Comparison of ENCODE assay signal across 8 cellular contexts in the genomic region with DNA sequence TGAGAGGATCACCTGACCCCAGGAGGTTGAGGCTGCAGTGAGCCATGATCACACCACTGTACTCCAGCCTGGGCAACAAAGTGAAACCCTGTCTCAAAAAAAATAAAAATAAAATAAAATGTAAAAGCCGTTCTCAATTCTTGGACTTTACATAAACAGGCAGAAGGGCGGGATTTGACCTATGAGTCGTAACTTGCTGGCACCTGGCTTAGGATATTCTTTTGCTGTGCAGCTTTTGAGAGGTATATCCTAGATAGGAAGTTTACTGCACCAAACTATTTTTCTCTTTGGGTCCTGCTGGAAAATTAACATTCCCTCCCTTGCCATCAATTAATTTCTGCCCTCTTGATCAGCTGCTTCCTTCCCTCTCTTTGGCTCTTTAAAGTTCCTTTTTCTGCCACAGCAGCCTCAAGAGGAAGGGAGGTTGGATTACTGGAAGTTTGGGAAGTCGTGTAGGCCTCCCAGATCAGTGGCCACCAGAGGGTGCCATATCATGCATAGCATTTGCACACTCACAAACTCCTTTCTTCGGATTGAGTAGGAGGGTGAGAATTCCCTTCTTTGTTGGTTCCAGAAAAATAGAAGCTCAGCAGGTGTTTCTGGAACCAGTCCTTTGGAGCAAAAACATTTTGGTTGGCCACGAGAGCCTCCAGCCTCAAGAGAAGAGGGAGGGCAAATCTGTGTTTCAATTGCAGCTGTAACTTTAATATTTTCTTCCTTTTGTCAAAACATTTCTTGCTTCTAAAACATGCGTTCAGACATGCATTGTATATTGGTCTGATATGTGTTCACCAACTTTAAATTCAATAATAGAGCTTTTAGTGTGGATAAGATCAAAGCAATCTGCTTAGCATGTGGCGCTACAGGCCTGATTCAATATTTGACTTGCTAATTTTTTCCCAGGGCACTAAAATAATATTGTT.
DNase-seq lines count a peak whose midpoint lies in the region; ATAC-seq, FAIRE-seq and TF ChIP-seq lines count a peak whose summit lies in the region.

No MANE protein-coding gene starts in this region.

- H3K79me2 ChIP-seq in KMS-11 (ENCODE audit: insufficient read depth, low read depth): peaks cover 24% of the 10 kb centered on the region; the same call in 1 of the 2 replicates

- H3K4me3 ChIP-seq in KMS-11 (IDR thresholded peaks at IDR 0.05; ENCODE audit: insufficient read depth, low read depth, low read length): no peak overlapping the region

- no peaks in the 10 kb centered on the region for H3K27me3 Mint-ChIP-seq in MCF 10A (ENCODE audit: insufficient read depth, unreplicated experiment)

- H3K4me1 Mint-ChIP-seq in MCF 10A (ENCODE audit: insufficient read depth, unreplicated experiment): peaks cover 8% of the 10 kb centered on the region
- peaks cover 58% of the 10 kb centered on the region for H3K4me1 Mint-ChIP-seq in stimulated activated effector memory CD8-positive, alpha-beta T cell treated with anti-CD3 and anti-CD28 coated beads, Interleukin-12 subunit alpha, Interleukin-12 subunit beta, amount 100 ng/mL, for 72 hours

- no peaks in the 10 kb centered on the region; the same call in 1 of the 2 replicates for H3K36me3 ChIP-seq in KMS-11 (ENCODE audit: insufficient read depth)

- H2AFZ ChIP-seq in KMS-11 (ENCODE audit: low read depth): no peak overlapping the region

- H3K27me3 ChIP-seq in KMS-11 (ENCODE audit: insufficient read depth, low read depth): no peaks in the 10 kb centered on the region

- peaks cover 58% of the 10 kb centered on the region for H3K4me1 ChIP-seq in KMS-11 (ENCODE audit: low read depth, poor library complexity, severe bottlenecking)

- CTCF ChIA-PET in MCF 10A (lab: Yijun Ruan, JAX): interaction anchor here (0.5 to 4.1 kb wide), 53 partner anchors 9 to 1600 kb away, joined by 3 to 26 read pairs (median 4); no protein-coding TSS in a partner anchor

- TF ChIP-seq CTCF in KMS-11 (conservative IDR thresholded peaks at IDR 0.05; ENCODE audit: low read depth, low read length) (peak; percentile 80), MCF 10A (IDR thresholded peaks at IDR 0.05; ENCODE audit: unreplicated experiment) (peak; percentile 55)

- TSS peak; percentile 9 for BruUV-seq in MCF 10A (replicated peaks; lab: Mats Ljungman, UMichigan)

- H3K4me2 ChIP-seq in KMS-11: no peak overlapping the region

- no peak for FAIRE-seq in RCC 7860 (lab: Jason Lieb, UNC)

- H3K27ac ChIP-seq in KMS-11: no peak overlapping the region

- intact Hi-C loops in MCF 10A (cut with micrococcal nuclease): loop anchor here (1.0 to 5.0 kb wide), 5 partner anchors 75 to 515 kb away; a partner anchor contains a TSS

- peak; percentile 62 for DNase-seq in SIG-M5 treated with dmso at 0.1 percent for 504 hours (lab: John Stamatoyannopoulos, UW; ENCODE audit: unreplicated experiment)
- no peak for DNase-seq in SIG-M5 (lab: John Stamatoyannopoulos, UW)
- DNase-seq in RCC 7860 (ENCODE audit: low spot score): peak; percentile 43
- peak; percentile 70 for DNase-seq in MCF 10A (ENCODE audit: unreplicated experiment)
- DNase-seq in inferior parietal cortex (ENCODE audit: extremely low spot score): peak; percentile 91
- DNase-seq in stimulated activated effector memory CD8-positive, alpha-beta T cell treated with anti-CD3 and anti-CD28 coated beads, Interleukin-12 subunit alpha, Interleukin-12 subunit beta, amount 100 ng/mL, for 72 hours (ENCODE audit: low spot score in 2 of 2): no peak
- DNase-seq in central memory CD4-positive, alpha-beta T cell: no peak

- peak overlapping the region; percentile 29 for H3K27ac Mint-ChIP-seq in MCF 10A (ENCODE audit: low read depth, unreplicated experiment)
- peak overlapping the region; percentile 94 for H3K27ac Mint-ChIP-seq in stimulated activated effector memory CD8-positive, alpha-beta T cell treated with anti-CD3 and anti-CD28 coated beads, Interleukin-12 subunit alpha, Interleukin-12 subunit beta, amount 100 ng/mL, for 72 hours

- H3K9me3 Mint-ChIP-seq in MCF 10A (ENCODE audit: unreplicated experiment): no peaks in the 10 kb centered on the region
- no peaks in the 10 kb centered on the region for H3K9me3 Mint-ChIP-seq in stimulated activated effector memory CD8-positive, alpha-beta T cell treated with anti-CD3 and anti-CD28 coated beads, Interleukin-12 subunit alpha, Interleukin-12 subunit beta, amount 100 ng/mL, for 72 hours

- POLR2A ChIA-PET in MCF 10A (lab: Yijun Ruan, JAX): interaction anchor here (0.9 kb wide), 1 partner anchor 143 kb away, joined by 3 read pairs; no protein-coding TSS in a partner anchor

- no peak overlapping the region for H3K4me3 Mint-ChIP-seq in MCF 10A (ENCODE audit: unreplicated experiment)
- no peak overlapping the region for H3K4me3 Mint-ChIP-seq in stimulated activated effector memory CD8-positive, alpha-beta T cell treated with anti-CD3 and anti-CD28 coated beads, Interleukin-12 subunit alpha, Interleukin-12 subunit beta, amount 100 ng/mL, for 72 hours

- H4K20me1 ChIP-seq in KMS-11 (ENCODE audit: insufficient read depth): no peaks in the 10 kb centered on the region

- H3K9ac ChIP-seq in KMS-11: no peak overlapping the region

- ATAC-seq in stimulated activated effector memory CD8-positive, alpha-beta T cell treated with anti-CD3 and anti-CD28 coated beads, Interleukin-12 subunit alpha, Interleukin-12 subunit beta, amount 100 ng/mL, for 72 hours: no peak

- H3K36me3 Mint-ChIP-seq in MCF 10A (ENCODE audit: insufficient read depth, unreplicated experiment): peaks cover 17% of the 10 kb centered on the region
- H3K36me3 Mint-ChIP-seq in stimulated activated effector memory CD8-positive, alpha-beta T cell treated with anti-CD3 and anti-CD28 coated beads, Interleukin-12 subunit alpha, Interleukin-12 subunit beta, amount 100 ng/mL, for 72 hours: peaks cover 30% of the 10 kb centered on the region

Comparison
In these comparisons a context has a peak if more than half of its experiments do, and no peak if none do; other contexts are left out.
1. DNase-seq: peak in SIG-M5 treated with dmso at 0.1 percent for 504 hours (single experiment), RCC 7860 (single experiment), MCF 10A (single experiment) and inferior parietal cortex (single experiment); none in SIG-M5 (single experiment), stimulated activated effector memory CD8-positive, alpha-beta T cell treated with anti-CD3 and anti-CD28 coated beads, Interleukin-12 subunit alpha, Interleukin-12 subunit beta, amount 100 ng/mL, for 72 hours (0 of 2) and central memory CD4-positive, alpha-beta T cell (single experiment).